ENCODE assay signal across 22 cellular contexts in genomic region chr9:97543568-97543967, GRCh38. TPM values are rescaled to one million over a fixed set of nuclear protein-coding genes. Genes with fewer than 3 reads are reported as not detected.
DNase-seq lines count a peak whose midpoint lies in the region; ATAC-seq and TF ChIP-seq lines count a peak whose summit lies in the region.
"Had no signal": no experiment of that assay in that cellular context is flagged by ENCODE, and none has a peak within 500 bp of the region (broad histone marks: within the 10 kb centered on the region; RNA-seq: fewer than 3 reads in every experiment).

No MANE protein-coding gene starts in this region.

- no peaks in the 10 kb centered on the region for H3K36me3 Mint-ChIP-seq in activated naive CD8-positive, alpha-beta T cell treated with anti-CD3 and anti-CD28 coated beads, Interleukin-2, amount 50 U/mL, for 24 hours (ENCODE audit: low read depth)
- H3K36me3 Mint-ChIP-seq in T-helper 2 cell treated with Interferon-gamma antibody and Interleukin-4, amounts not matched to agents 5 μg/mL and 100 μg/mL, for 36 hours (ENCODE audit: low read depth), result no peaks in the 10 kb centered on the region
- H3K36me3 Mint-ChIP-seq: CD4-positive, CD25-positive, alpha-beta regulatory T cell; stimulated activated naive B cell treated with anti-CD40 and anti-IgM and Interleukin-4, amounts not matched to agents 10 μg/mL and 1 μg/mL and 100 μg/mL, for 72 hours had no signal

- intact Hi-C loops in PC-9 (cut with micrococcal nuclease; ENCODE audit: unreplicated experiment), result no loop called here

- no peaks in the 10 kb centered on the region for H3K4me1 Mint-ChIP-seq in activated naive CD8-positive, alpha-beta T cell treated with anti-CD3 and anti-CD28 coated beads, Interleukin-2, amount 50 U/mL, for 24 hours
- H3K4me1 Mint-ChIP-seq in T-helper 2 cell treated with Interferon-gamma antibody and Interleukin-4, amounts not matched to agents 5 μg/mL and 100 μg/mL, for 36 hours (ENCODE audit: low read depth), result no peaks in the 10 kb centered on the region
- H3K4me1 Mint-ChIP-seq: CD4-positive, CD25-positive, alpha-beta regulatory T cell; stimulated activated naive B cell treated with anti-CD40 and anti-IgM and Interleukin-4, amounts not matched to agents 10 μg/mL and 1 μg/mL and 100 μg/mL, for 72 hours had no signal

- H3K27ac ChIP-seq in HEK293 (ENCODE audit: extremely low read depth, low read depth, low read length) (no peak overlapping the region), PC-9 (peak overlapping the region; percentile 60), epithelial cell of prostate (no peak overlapping the region)
- H3K27ac ChIP-seq: body of pancreas, SJCRH30, testis had no signal

- POLR2A ChIA-PET in HEK293 (lab: Yijun Ruan, JAX), result no interaction called here
- POLR2A ChIA-PET in PC-9 (lab: Charles Lee; ENCODE audit: unreplicated experiment), result no interaction called here

- H3K4me3 ChIP-seq in HEK293 (ENCODE audit: low read depth, low read length) (no peak overlapping the region), PC-9 (no peak overlapping the region)
- H3K4me3 ChIP-seq: body of pancreas, SJCRH30, testis had no signal

- H3K9me3 ChIP-seq in HEK293 (ENCODE audit: control insufficient read depth, insufficient read depth, low read depth, low read length) (no peaks in the 10 kb centered on the region), PC-9 (ENCODE audit: insufficient read depth, low read depth) (no peaks in the 10 kb centered on the region)
- H3K9me3 ChIP-seq: body of pancreas, testis had no signal

- H3K9me2 ChIP-seq in PC-9 (ENCODE audit: insufficient read depth), result no peaks in the 10 kb centered on the region

- H3K4me3 Mint-ChIP-seq in activated naive CD8-positive, alpha-beta T cell treated with anti-CD3 and anti-CD28 coated beads, Interleukin-2, amount 50 U/mL, for 24 hours, result no peak overlapping the region
- H3K4me3 Mint-ChIP-seq in T-helper 2 cell treated with Interferon-gamma antibody and Interleukin-4, amounts not matched to agents 5 μg/mL and 100 μg/mL, for 36 hours, result no peak overlapping the region
- H3K4me3 Mint-ChIP-seq: CD4-positive, CD25-positive, alpha-beta regulatory T cell; stimulated activated naive B cell treated with anti-CD40 and anti-IgM and Interleukin-4, amounts not matched to agents 10 μg/mL and 1 μg/mL and 100 μg/mL, for 72 hours had no signal

- no peaks in the 10 kb centered on the region for H3K9me3 Mint-ChIP-seq in activated naive CD8-positive, alpha-beta T cell treated with anti-CD3 and anti-CD28 coated beads, Interleukin-2, amount 50 U/mL, for 24 hours
- H3K9me3 Mint-ChIP-seq in T-helper 2 cell treated with Interferon-gamma antibody and Interleukin-4, amounts not matched to agents 5 μg/mL and 100 μg/mL, for 36 hours, result no peaks in the 10 kb centered on the region
- H3K9me3 Mint-ChIP-seq: CD4-positive, CD25-positive, alpha-beta regulatory T cell; stimulated activated naive B cell treated with anti-CD40 and anti-IgM and Interleukin-4, amounts not matched to agents 10 μg/mL and 1 μg/mL and 100 μg/mL, for 72 hours had no signal

- CTCF ChIA-PET in HEK293 (lab: Yijun Ruan, JAX) (interaction anchor here (0.6 to 1.3 kb wide), 2 partner anchors 9 to 132 kb away, joined by 3 read pairs; no protein-coding TSS in a partner anchor), PC-9 (lab: Charles Lee) (no interaction called here)

- no peaks in the 10 kb centered on the region for H3K27me3 ChIP-seq in PC-9 (ENCODE audit: insufficient read depth, low read depth)
- H3K27me3 ChIP-seq: body of pancreas, SJCRH30, testis had no signal

- peaks cover 5% of the 10 kb centered on the region for H3K27me3 Mint-ChIP-seq in activated naive CD8-positive, alpha-beta T cell treated with anti-CD3 and anti-CD28 coated beads, Interleukin-2, amount 50 U/mL, for 24 hours
- H3K27me3 Mint-ChIP-seq in T-helper 2 cell treated with Interferon-gamma antibody and Interleukin-4, amounts not matched to agents 5 μg/mL and 100 μg/mL, for 36 hours (ENCODE audit: low read depth), result peaks cover 3% of the 10 kb centered on the region
- H3K27me3 Mint-ChIP-seq: CD4-positive, CD25-positive, alpha-beta regulatory T cell had no signal

- no TSS peak for BruUV-seq in PC-9 (replicated peaks; lab: Mats Ljungman, UMichigan)

- DNase-seq in COLO668 (lab: John Stamatoyannopoulos, UW; ENCODE audit: unreplicated experiment), result peak; percentile 43
- DNase-seq in PC-9, result peak; percentile 31 to 79
- DNase-seq in epithelial cell of prostate (ENCODE audit: low read depth, low spot score), result peak; percentile 31
- DNase-seq in activated naive CD8-positive, alpha-beta T cell treated with anti-CD3 and anti-CD28 coated beads, Interleukin-2, amount 50 U/mL, for 24 hours, result no peak
- no peak for DNase-seq in iPS-NIHi7 (ENCODE audit: extremely low spot score)
- no peak for DNase-seq in T-helper 2 cell treated with Interferon-gamma antibody and Interleukin-4, amounts not matched to agents 5 μg/mL and 100 μg/mL, for 36 hours (ENCODE audit: low spot score)
- no peak for DNase-seq in hypothalamus (lab: John Stamatoyannopoulos, UW)
- DNase-seq: activated CD4-positive, alpha-beta T cell treated with anti-CD3 and anti-CD28 coated beads, Interleukin-2, amount 50 U/mL, for 1 hour; activated CD8-positive, alpha-beta memory T cell treated with anti-CD3 and anti-CD28 coated beads, Interleukin-2, amount 50 U/mL, for 4 hours; body of pancreas; CD4-positive, CD25-positive, alpha-beta regulatory T cell; DMS79 treated with DMSO at 0.1 percent for 48 hours; effector CD4-positive, alpha-beta T cell; NCI-H1436; NCI-H526; OCI-M1; SJCRH30; small intestine; stimulated activated CD4-positive, alpha-beta T cell treated with anti-CD3 and anti-CD28 coated beads, Interleukin-2, amount 100 ng/mL, for 24 hours; stimulated activated naive B cell treated with anti-CD40 and anti-IgM and Interleukin-4, amounts not matched to agents 10 μg/mL and 1 μg/mL and 100 μg/mL, for 72 hours; testis had no signal

- ATAC-seq in activated naive CD8-positive, alpha-beta T cell treated with anti-CD3 and anti-CD28 coated beads, Interleukin-2, amount 50 U/mL, for 24 hours, result no peak
- ATAC-seq: body of pancreas; stimulated activated naive B cell treated with anti-CD40 and anti-IgM and Interleukin-4, amounts not matched to agents 10 μg/mL and 1 μg/mL and 100 μg/mL, for 72 hours had no signal

- peaks cover 11% of the 10 kb centered on the region; the same call in 1 of the 2 replicates for H3F3A ChIP-seq in PC-9 (ENCODE audit: insufficient read depth, low read depth)

- no peak overlapping the region for H2AFZ ChIP-seq in PC-9

- H3K4me2 ChIP-seq in PC-9, result peak overlapping the region; percentile 17; the same call in 1 of the 2 replicates

- H4K20me1 ChIP-seq in PC-9 (ENCODE audit: insufficient read depth), result no peaks in the 10 kb centered on the region

- H3K79me2 ChIP-seq in PC-9 (ENCODE audit: low read depth), result no peaks in the 10 kb centered on the region

- H3K36me3 ChIP-seq in HEK293 (ENCODE audit: control insufficient read depth in 2 of 2, insufficient read depth in 1 of 2, low read length in 2 of 2), result peaks cover 0 to 38% of the 10 kb centered on the region in 2 experiments; a peak in 1 of 3 replicates
- no peaks in the 10 kb centered on the region for H3K36me3 ChIP-seq in PC-9 (ENCODE audit: low read depth)
- H3K36me3 ChIP-seq: SJCRH30 had no signal

- H3K27ac Mint-ChIP-seq in activated naive CD8-positive, alpha-beta T cell treated with anti-CD3 and anti-CD28 coated beads, Interleukin-2, amount 50 U/mL, for 24 hours, result no peak overlapping the region
- no peak overlapping the region for H3K27ac Mint-ChIP-seq in T-helper 2 cell treated with Interferon-gamma antibody and Interleukin-4, amounts not matched to agents 5 μg/mL and 100 μg/mL, for 36 hours
- H3K27ac Mint-ChIP-seq: CD4-positive, CD25-positive, alpha-beta regulatory T cell; stimulated activated naive B cell treated with anti-CD40 and anti-IgM and Interleukin-4, amounts not matched to agents 10 μg/mL and 1 μg/mL and 100 μg/mL, for 72 hours had no signal

- H3K4me1 ChIP-seq in HEK293 (ENCODE audit: control insufficient read depth, insufficient read depth, low read length), result no peaks in the 10 kb centered on the region
- peaks cover 18% of the 10 kb centered on the region for H3K4me1 ChIP-seq in PC-9 (replicated peaks; ENCODE audit: insufficient read depth)
- H3K4me1 ChIP-seq: SJCRH30, testis had no signal

- TF ChIP-seq CTCF in HEK293 (tag by site-specific recombination; IDR thresholded peaks at IDR 0.05), result no peak
- no peak for TF ChIP-seq CTCF in PC-9 (conservative IDR thresholded peaks at IDR 0.05)

TF ChIP-seq in HEK293, 187 proteins besides CTCF, POLR2A, EP300 and RAD21:
- TF ChIP-seq ZIC2 (tag by site-specific recombination; IDR thresholded peaks at IDR 0.05), result peak; percentile 29; the same call in 1 of the 2 replicates
- TF ChIP-seq ZNF473 (tag by site-specific recombination; IDR thresholded peaks at IDR 0.05), result no peak
- TF ChIP-seq RBAK (tag by site-specific recombination; IDR thresholded peaks at IDR 0.05), result no peak

RNA-seq across cellular contexts. Expression of gene TMOD1, which starts 42.1 kb away (rescaled TPM):
- total RNA-seq in PC-9 (2021), result 6.8 and 7.1 TPM in 2 replicates

Comparison
In these comparisons a context has a peak if more than half of its experiments do, and no peak if none do; other contexts are left out.
1. DNase-seq: peak in COLO668 (single experiment), PC-9 (2 of 2) and epithelial cell of prostate (single experiment); none in activated naive CD8-positive, alpha-beta T cell treated with anti-CD3 and anti-CD28 coated beads, Interleukin-2, amount 50 U/mL, for 24 hours (single experiment), iPS-NIHi7 (single experiment), T-helper 2 cell treated with Interferon-gamma antibody and Interleukin-4, amounts not matched to agents 5 μg/mL and 100 μg/mL, for 36 hours (single experiment) and hypothalamus (0 of 51).